ENCODE assay signal across 8 cellular contexts in the genomic region with DNA sequence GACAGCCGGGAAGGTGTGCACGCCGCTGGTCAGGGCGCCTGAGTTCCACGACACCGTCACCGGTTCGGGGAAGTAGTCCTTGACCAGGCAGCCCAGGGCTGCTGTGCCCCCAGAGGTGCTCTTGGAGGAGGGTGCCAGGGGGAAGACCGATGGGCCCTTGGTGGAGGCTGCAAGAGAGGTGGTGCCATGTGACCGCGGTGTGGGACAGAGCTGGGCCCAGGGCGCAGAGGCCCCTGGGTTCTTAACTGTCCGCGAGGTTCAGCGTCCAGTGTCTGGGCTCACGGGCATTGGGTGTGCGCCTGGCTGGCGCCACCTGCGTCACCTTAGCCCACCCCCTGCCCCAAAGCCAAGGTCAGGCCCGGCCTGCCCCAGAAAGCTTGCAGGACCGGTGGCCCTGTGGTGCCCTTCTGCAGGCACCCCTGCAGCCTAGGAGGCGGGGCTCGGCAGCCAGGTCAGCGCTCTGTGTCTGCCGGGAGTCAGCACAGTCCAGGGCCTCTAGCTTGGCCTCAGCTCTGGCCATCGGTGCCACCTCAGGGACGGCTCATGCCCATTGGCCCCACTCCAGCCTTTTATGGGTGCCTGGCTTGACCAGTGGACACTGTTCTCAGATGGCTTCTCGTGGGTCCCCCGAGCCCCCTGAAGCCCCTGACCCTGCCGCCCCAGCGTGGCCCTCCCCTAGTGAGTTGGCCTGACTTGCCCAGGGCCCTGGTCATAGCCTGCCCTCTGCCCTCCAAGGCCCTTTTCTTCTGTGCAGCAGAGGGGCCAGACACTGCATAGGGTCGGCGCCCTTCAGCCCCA.
DNase-seq lines count a peak whose midpoint lies in the region; ATAC-seq, FAIRE-seq and TF ChIP-seq lines count a peak whose summit lies in the region.
"Not testable (repeated sequence)": the region's sequence is repeated elsewhere in the genome, so short reads cannot be mapped to it uniquely, and the experiment has no call there.

No MANE protein-coding gene starts in this region.

- TF ChIP-seq EP300 in A549 (IDR thresholded peaks at IDR 0.05); upper lobe of left lung (IDR thresholded peaks at IDR 0.05): not testable (repeated sequence)

- WGBS in A549 (ENCODE audit: missing lambda C conversion rate), result 29% methylated on average over 6 of the region's 33 CpGs
- WGBS in right cardiac atrium, result 80% methylated on average over 23 of the region's 33 CpGs
- 81 to 90% methylated on average over 21 to 23 of the region's 33 CpGs for WGBS in lung, 2 donors
- WGBS in upper lobe of left lung, 2 donors, result 75 to 84% methylated on average over 14 to 18 of the region's 33 CpGs

- H3K9me3 ChIP-seq in A549; Karpas-422 (ENCODE audit: low read length); right cardiac atrium (ENCODE audit: control insufficient read depth, low read length); lung (ENCODE audit: control insufficient read depth in 2 of 2, insufficient read depth in 1 of 2, low read length in 1 of 2); upper lobe of left lung: not testable (repeated sequence)

- DNase-seq in A549 (ENCODE audit: low read depth in 1 of 2, low spot score in 1 of 2); activated B cell treated with CpG ODN at 0.5 μM for 24 hours; lung (ENCODE audit: low spot score); sciatic nerve (ENCODE audit: low spot score): not testable (repeated sequence)
- DNase-seq in Karpas-422 (peak; percentile 40), right cardiac atrium (peak in 1 of 3 donors; percentile 37), upper lobe of left lung (peak in 1 of 2 donors; percentile 72)

- TF ChIP-seq RAD21 in A549 (conservative IDR thresholded peaks at IDR 0.05 in 1 of 2, IDR thresholded peaks at IDR 0.05 in 1 of 2), result not testable (repeated sequence)

- H3K4me1 Mint-ChIP-seq in activated B cell treated with CpG ODN at 0.5 μM for 24 hours, result peaks cover 33% of the 10 kb centered on the region

- not testable (repeated sequence) for H3K9me3 Mint-ChIP-seq in activated B cell treated with CpG ODN at 0.5 μM for 24 hours

- H4K20me1 ChIP-seq in Karpas-422 (ENCODE audit: insufficient read depth, low read depth, low read length), result not testable (repeated sequence)

- CTCF ChIA-PET in A549 (lab: Yijun Ruan, JAX); activated B cell treated with CpG ODN at 0.5 μM for 24 hours (lab: Charles Lee): not testable (repeated sequence)

- H3K4me2 ChIP-seq in A549; Karpas-422 (ENCODE audit: low read depth, low read length, poor library complexity, severe bottlenecking): not testable (repeated sequence)

- not testable (repeated sequence) for H3K9me2 ChIP-seq in Karpas-422 (replicated peaks; ENCODE audit: insufficient read depth, low read length)

- H3K36me3 ChIP-seq in Karpas-422 (ENCODE audit: insufficient read depth, low read length), result peaks cover 19% of the 10 kb centered on the region
- H3K36me3 ChIP-seq in lung (ENCODE audit: control insufficient read depth in 2 of 2, insufficient read depth in 2 of 2, low read length in 2 of 2); upper lobe of left lung: not testable (repeated sequence)

- H3K4me3 ChIP-seq in A549; Karpas-422 (ENCODE audit: low read length); right cardiac atrium (ENCODE audit: low read length); lung; upper lobe of left lung: not testable (repeated sequence)

- peak overlapping the region; percentile 79 for H3K4me3 Mint-ChIP-seq in activated B cell treated with CpG ODN at 0.5 μM for 24 hours

- not testable (repeated sequence) for TF ChIP-seq POLR2A in A549 (IDR thresholded peaks at IDR 0.05; ENCODE audit: low read length); upper lobe of left lung (IDR thresholded peaks at IDR 0.05)

- not testable (repeated sequence) for H3K4me1 ChIP-seq in A549; right cardiac atrium (ENCODE audit: control insufficient read depth, insufficient read depth, low read length); lung (ENCODE audit: control insufficient read depth in 2 of 2, insufficient read depth in 2 of 2, low read length in 2 of 2); upper lobe of left lung
- peaks cover 23% of the 10 kb centered on the region for H3K4me1 ChIP-seq in Karpas-422 (ENCODE audit: low read length)

- TF ChIP-seq CTCF in A549 (IDR thresholded peaks at IDR 0.05); activated B cell treated with CpG ODN at 0.5 μM for 24 hours (IDR thresholded peaks at IDR 0.05); lung (IDR thresholded peaks at IDR 0.05; ENCODE audit: control extremely low read depth, extremely low read depth); upper lobe of left lung (IDR thresholded peaks at IDR 0.05): not testable (repeated sequence)

- H3K27me3 ChIP-seq in Karpas-422 (ENCODE audit: low read length); right cardiac atrium (ENCODE audit: control insufficient read depth, insufficient read depth); lung (ENCODE audit: control insufficient read depth, insufficient read depth); upper lobe of left lung: not testable (repeated sequence)

- not testable (repeated sequence) for H2AFZ ChIP-seq in Karpas-422 (ENCODE audit: low read length)

- ATAC-seq in A549, result peak; percentile 40 to 61; a peak in 5 of 6 replicates
- ATAC-seq in activated B cell treated with CpG ODN at 0.5 μM for 24 hours (ENCODE audit: low read depth), result not testable (repeated sequence)
- ATAC-seq in esophagus mucosa, result peak; percentile 41
- peak; percentile 34 to 45 for ATAC-seq in right cardiac atrium
- ATAC-seq in lung (ENCODE audit: insufficient read depth, low FRiP score), result peak; percentile 51
- peak; percentile 24 for ATAC-seq in sciatic nerve
- ATAC-seq in upper lobe of left lung (ENCODE audit: low FRiP score in 2 of 2), result peak; percentile 44 to 62

- H3K9ac ChIP-seq in Karpas-422 (ENCODE audit: low read length), result not testable (repeated sequence)

- POLR2A ChIA-PET in A549 (lab: Yijun Ruan, JAX), result not testable (repeated sequence)
- POLR2A ChIA-PET in activated B cell treated with CpG ODN at 0.5 μM for 24 hours (lab: Charles Lee), result interaction anchor here (1.2 to 1.7 kb wide), 3 partner anchors 116 to 119 kb away, joined by 4 to 9 read pairs (median 6); no protein-coding TSS in a partner anchor

- H3K79me2 ChIP-seq in Karpas-422 (ENCODE audit: low read length), result not testable (repeated sequence)

- H3K27ac Mint-ChIP-seq in activated B cell treated with CpG ODN at 0.5 μM for 24 hours, result peak overlapping the region; percentile 41

- peaks cover 49% of the 10 kb centered on the region for H3K36me3 Mint-ChIP-seq in activated B cell treated with CpG ODN at 0.5 μM for 24 hours (ENCODE audit: low read depth)

- intact Hi-C loops in activated B cell treated with CpG ODN at 0.5 μM for 24 hours (cut with micrococcal nuclease), result loop anchor here (2.0 kb wide), 2 partner anchors 118 kb away; no protein-coding TSS in a partner anchor
- intact Hi-C loops in right cardiac atrium (cut with DNase I); sciatic nerve (cut with DNase I): not testable (repeated sequence)

- not testable (repeated sequence) for FAIRE-seq in A549 (lab: Jason Lieb, UNC)

- H3K27ac ChIP-seq in A549; right cardiac atrium (ENCODE audit: low read length); lung (ENCODE audit: low read depth in 1 of 2, low read length in 1 of 2); upper lobe of left lung: not testable (repeated sequence)
- H3K27ac ChIP-seq in Karpas-422 (ENCODE audit: low read length), result peak overlapping the region; percentile 55; the same call in 1 of the 2 replicates

- H3K27me3 Mint-ChIP-seq in activated B cell treated with CpG ODN at 0.5 μM for 24 hours, result not testable (repeated sequence)
